ENCODE assay signal across 12 cellular contexts in genomic region chr5:141525659-141526058, GRCh38. TPM values are rescaled to one million over a fixed set of nuclear protein-coding genes. Genes with fewer than 3 reads are reported as not detected.
DNase-seq lines count a peak whose midpoint lies in the region; ATAC-seq and TF ChIP-seq lines count a peak whose summit lies in the region.
"Had no signal": no experiment of that assay in that cellular context is flagged by ENCODE, and none has a peak within 500 bp of the region (broad histone marks: within the 10 kb centered on the region; RNA-seq: fewer than 3 reads in every experiment).

No MANE protein-coding gene starts in this region.

- DNase-seq in heart right ventricle (no peak), cardiac septum (ENCODE audit: low spot score) (no peak), endothelial cell (ENCODE audit: low spot score) (no peak), upper lobe of left lung (no peak), NOMO-1 treated with DMSO at 0.1 percent for 48 hours (lab: John Stamatoyannopoulos, UW; ENCODE audit: unreplicated experiment) (no peak), GM13977 (ENCODE audit: low spot score) (no peak)
- DNase-seq in naive thymus-derived CD8-positive, alpha-beta T cell: no peak
- DNase-seq: head of caudate nucleus; NCI-H345; stimulated activated CD8-positive, alpha-beta memory T cell treated with anti-CD3 and anti-CD28 coated beads, Interleukin-4, amount 100 ng/mL, for 48 hours had no signal

- no peaks in the 10 kb centered on the region for H3K9me3 Mint-ChIP-seq in endothelial cell (ENCODE audit: unreplicated experiment)
- H3K9me3 Mint-ChIP-seq in naive thymus-derived CD8-positive, alpha-beta T cell: no peaks in the 10 kb centered on the region
- H3K9me3 Mint-ChIP-seq: central memory CD8-positive, alpha-beta T cell had no signal

- H3K4me1 ChIP-seq in heart right ventricle: peaks cover 13 to 87% (median 75%) of the 10 kb centered on the region in 9 donors
- peaks cover 34 to 52% (median 38%) of the 10 kb centered on the region in 4 donors for H3K4me1 ChIP-seq in upper lobe of left lung

- ATAC-seq in heart right ventricle (no peak), upper lobe of left lung (ENCODE audit: low FRiP score in 2 of 2) (no peak), HG02938 (IDR thresholded peaks at IDR 0.05; ENCODE audit: unreplicated experiment) (no peak)
- ATAC-seq in naive thymus-derived CD8-positive, alpha-beta T cell: no peak

- H3K27me3 Mint-ChIP-seq in endothelial cell (ENCODE audit: unreplicated experiment): peaks cover 6% of the 10 kb centered on the region
- no peaks in the 10 kb centered on the region for H3K27me3 Mint-ChIP-seq in naive thymus-derived CD8-positive, alpha-beta T cell
- H3K27me3 Mint-ChIP-seq: central memory CD8-positive, alpha-beta T cell had no signal

- H3K4me3 ChIP-seq in heart right ventricle (no peak overlapping the region), upper lobe of left lung (no peak overlapping the region)

- no peak for TF ChIP-seq POLR2A in upper lobe of left lung (IDR thresholded peaks at IDR 0.05)

- peak overlapping the region in 9 of 10 donors; percentile 52 to 94 (median 71) for H3K27ac ChIP-seq in heart right ventricle
- peak overlapping the region; percentile 17 to 67 (median 58) for H3K27ac ChIP-seq in upper lobe of left lung

- H3K27ac Mint-ChIP-seq in endothelial cell (ENCODE audit: unreplicated experiment): peak overlapping the region; percentile 90
- H3K27ac Mint-ChIP-seq in naive thymus-derived CD8-positive, alpha-beta T cell: peak overlapping the region in 7 of 10 donors; percentile 39 to 86 (median 66)

- peaks cover 0 to 83% (median 12%) of the 10 kb centered on the region in 9 donors for H3K36me3 ChIP-seq in heart right ventricle
- H3K36me3 ChIP-seq in upper lobe of left lung: peaks cover 9 to 76% (median 43%) of the 10 kb centered on the region in 4 donors

- H3K9me3 ChIP-seq in heart right ventricle (no peaks in the 10 kb centered on the region), upper lobe of left lung (no peaks in the 10 kb centered on the region)

- H3K4me3 Mint-ChIP-seq in endothelial cell (ENCODE audit: unreplicated experiment): peak overlapping the region; percentile 56
- peak overlapping the region in 1 of 10 donors; percentile 54 for H3K4me3 Mint-ChIP-seq in naive thymus-derived CD8-positive, alpha-beta T cell
- H3K4me3 Mint-ChIP-seq: central memory CD8-positive, alpha-beta T cell had no signal

- TF ChIP-seq CTCF in heart right ventricle (IDR thresholded peaks at IDR 0.05) (no peak), endothelial cell (IDR thresholded peaks at IDR 0.05; ENCODE audit: unreplicated experiment) (no peak), upper lobe of left lung (IDR thresholded peaks at IDR 0.05) (no peak), GM13977 (IDR thresholded peaks at IDR 0.05; ENCODE audit: extremely low read depth, insufficient read depth, missing control alignments) (no peak)

- in situ Hi-C loops in GM13977 (cut with MboI; ENCODE audit: low pct_unique_long_range_greater_than_20kb, low sequenced_read_pairs, unreplicated experiment): no loop called here

- intact Hi-C loops in heart right ventricle (cut with DNase I) (loop anchor here in 8 of 10 donors (1.0 to 10.0 kb wide), 11 partner anchors 17 to 113 kb away; partner anchors contain the start of genes PCDHGB7 (in 3 of the 8), PCDHGA10 (in 2 of the 8), PCDHGA12 (in 2 of the 8) and PCDHGA11 (in 1 of the 8)), cardiac septum (cut with DNase I) (loop anchor here (2.0 to 10.0 kb wide), 2 partner anchors 109 to 201 kb away; partner anchors contain the start of genes PCDHGB7 and TAF7)

- WGBS in heart right ventricle, 2 donors: 73 to 80% methylated on average over 7 of the region's 7 CpGs
- 82 to 90% methylated on average over 7 of the region's 7 CpGs for WGBS in upper lobe of left lung, 2 donors

- H3K36me3 Mint-ChIP-seq in endothelial cell (ENCODE audit: low read depth, unreplicated experiment): peaks cover 52% of the 10 kb centered on the region
- peaks cover 0 to 33% (median 21%) of the 10 kb centered on the region in 3 donors for H3K36me3 Mint-ChIP-seq in naive thymus-derived CD8-positive, alpha-beta T cell

- POLR2A ChIA-PET in naive thymus-derived CD8-positive, alpha-beta T cell (lab: Charles Lee): no interaction called here

- H3K27me3 ChIP-seq in heart right ventricle (no peaks in the 10 kb centered on the region), upper lobe of left lung (no peaks in the 10 kb centered on the region)

- H3K4me1 Mint-ChIP-seq in endothelial cell (ENCODE audit: unreplicated experiment): peaks cover 27% of the 10 kb centered on the region
- peaks cover 13 to 32% (median 26%) of the 10 kb centered on the region in 4 donors for H3K4me1 Mint-ChIP-seq in naive thymus-derived CD8-positive, alpha-beta T cell

- TF ChIP-seq EP300 in upper lobe of left lung (IDR thresholded peaks at IDR 0.05): no peak

RNA-seq across cellular contexts. Expression of gene PCDHGC5, which starts 36.8 kb away (rescaled TPM):
- 1 to 10 TPM; 2.2 to 4.9 (median 3.3) TPM for total RNA-seq in heart right ventricle
- 10 to 100 TPM in 1 of 2 donors, under 1 TPM in 1; 0.38 to 10.2 TPM for polyA plus RNA-seq in heart right ventricle
- 6.1 TPM for total RNA-seq in cardiac septum
- total RNA-seq in endothelial cell (ENCODE audit: unreplicated experiment): 2.9 TPM
- total RNA-seq in naive thymus-derived CD8-positive, alpha-beta T cell: not detected
- not detected for polyA plus RNA-seq in naive thymus-derived CD8-positive, alpha-beta T cell
- 10 to 100 TPM in 1 of 6 donors, 1 to 10 TPM in 3, under 1 TPM in 2; 0.61 to 11.5 (median 1.4) TPM for total RNA-seq in upper lobe of left lung

RNA-seq across cellular contexts. Expression of gene PCDHGC4, which starts 40.8 kb away (rescaled TPM):
- total RNA-seq in heart right ventricle (1 to 10 TPM; 1.7 to 4.3 (median 3.1) TPM), cardiac septum (5.8 TPM), endothelial cell (ENCODE audit: unreplicated experiment) (3.5 TPM), upper lobe of left lung (10 to 100 TPM in 1 of 6 donors, 1 to 10 TPM in 4, under 1 TPM in 1; 0.69 to 24.7 (median 1.8) TPM)
- polyA plus RNA-seq in heart right ventricle: 1 to 10 TPM in 1 of 2 donors, under 1 TPM in 1; 0.12 to 5.0 TPM
- total RNA-seq in naive thymus-derived CD8-positive, alpha-beta T cell: not detected
- polyA plus RNA-seq in naive thymus-derived CD8-positive, alpha-beta T cell: not detected

RNA-seq across cellular contexts. Expression of gene PCDHGC3, which starts 49.9 kb away (rescaled TPM):
- 10 to 100 TPM; 12.8 to 19.5 (median 15.9) TPM for total RNA-seq in heart right ventricle
- polyA plus RNA-seq in heart right ventricle: 10 to 100 TPM; 43.4 to 48.6 TPM
- total RNA-seq in cardiac septum: 16.9 TPM
- total RNA-seq in endothelial cell (ENCODE audit: unreplicated experiment): 68.2 TPM
- total RNA-seq in naive thymus-derived CD8-positive, alpha-beta T cell: not detected
- under 1 TPM in 2 of 3 donors, not detected in 1; 0.18 to 0.25 TPM for polyA plus RNA-seq in naive thymus-derived CD8-positive, alpha-beta T cell
- total RNA-seq in upper lobe of left lung: 100 to 1,000 TPM in 1 of 6 donors, 10 to 100 TPM in 5; 26.4 to 116 (median 50.1) TPM

Comparison
In these comparisons a context has a peak if more than half of its experiments do, and no peak if none do; other contexts are left out.
1. RNA of gene PCDHGC3, which starts 49.9 kb away (total RNA-seq): 68.2 TPM in endothelial cell (single experiment), 26.4 to 116 TPM in upper lobe of left lung, 16.9 TPM in cardiac septum (single experiment) and 12.8 to 19.5 TPM in heart right ventricle; not detected in naive thymus-derived CD8-positive, alpha-beta T cell; every median in the first group is over 10 times any median in the second.